Comparison of ENCODE assay signal across 1 cellular context in the genomic region with DNA sequence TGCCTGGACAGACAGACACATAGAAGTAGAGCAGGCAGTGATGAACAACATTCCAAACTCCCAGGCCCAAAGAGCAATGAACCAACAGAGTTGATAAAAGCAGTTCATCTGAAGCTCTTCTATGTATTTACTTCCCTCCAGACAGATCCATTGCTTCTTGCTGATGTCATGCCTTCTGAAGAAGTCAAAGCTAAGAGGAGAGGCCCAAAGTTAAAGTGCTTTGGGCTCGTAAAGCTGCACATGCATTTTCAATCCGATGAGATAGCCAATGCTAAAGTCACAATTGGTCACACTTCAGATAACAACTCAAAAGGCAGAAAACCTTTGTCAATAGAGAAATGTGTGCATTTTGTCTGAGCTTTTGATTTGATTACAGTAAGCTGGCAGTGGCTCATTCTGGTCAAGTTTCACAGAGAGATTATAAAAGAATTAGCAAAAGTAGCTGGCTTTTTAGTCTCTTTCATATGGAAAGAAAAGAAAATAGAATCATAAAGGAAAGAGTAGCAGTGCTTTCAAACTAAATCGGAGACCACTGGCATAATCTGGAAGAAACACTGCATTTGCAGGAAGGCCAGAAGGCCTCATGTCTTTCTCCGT.
TF ChIP-seq lines count a peak whose summit lies in the region.

No MANE protein-coding gene starts in this region.

TF ChIP-seq in HEK293, 187 proteins besides CTCF, POLR2A, EP300 and RAD21 (continued from another document and continues in another):
- TF ChIP-seq, protein P1, sequence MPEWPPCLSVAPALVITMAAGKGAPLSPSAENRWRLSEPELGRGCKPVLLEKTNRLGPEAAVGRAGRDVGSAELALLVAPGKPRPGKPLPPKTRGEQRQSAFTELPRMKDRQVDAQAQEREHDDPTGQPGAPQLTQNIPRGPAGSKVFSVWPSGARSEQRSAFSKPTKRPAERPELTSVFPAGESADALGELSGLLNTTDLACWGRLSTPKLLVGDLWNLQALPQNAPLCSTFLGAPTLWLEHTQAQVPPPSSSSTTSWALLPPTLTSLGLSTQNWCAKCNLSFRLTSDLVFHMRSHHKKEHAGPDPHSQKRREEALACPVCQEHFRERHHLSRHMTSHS (tag by site-specific recombination; IDR thresholded peaks at IDR 0.05) = no peak
- no peak for TF ChIP-seq ZNF791 (tag by site-specific recombination; IDR thresholded peaks at IDR 0.05)
- TF ChIP-seq, protein P2, sequence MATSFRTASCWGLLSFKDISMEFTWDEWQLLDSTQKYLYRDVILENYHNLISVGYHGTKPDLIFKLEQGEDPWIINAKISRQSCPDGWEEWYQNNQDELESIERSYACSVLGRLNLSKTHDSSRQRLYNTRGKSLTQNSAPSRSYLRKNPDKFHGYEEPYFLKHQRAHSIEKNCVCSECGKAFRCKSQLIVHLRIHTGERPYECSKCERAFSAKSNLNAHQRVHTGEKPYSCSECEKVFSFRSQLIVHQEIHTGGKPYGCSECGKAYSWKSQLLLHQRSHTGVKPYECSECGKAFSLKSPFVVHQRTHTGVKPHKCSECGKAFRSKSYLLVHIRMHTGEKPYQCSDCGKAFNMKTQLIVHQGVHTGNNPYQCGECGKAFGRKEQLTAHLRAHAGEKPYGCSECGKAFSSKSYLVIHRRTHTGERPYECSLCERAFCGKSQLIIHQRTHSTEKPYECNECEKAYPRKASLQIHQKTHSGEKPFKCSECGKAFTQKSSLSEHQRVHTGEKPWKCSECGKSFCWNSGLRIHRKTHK (tag by site-specific recombination; IDR thresholded peaks at IDR 0.05) = no peak
- no peak for TF ChIP-seq ZNF624 (tag by site-specific recombination; IDR thresholded peaks at IDR 0.05)
- no peak for TF ChIP-seq ZSCAN18 (tag by site-specific recombination; IDR thresholded peaks at IDR 0.05)
- TF ChIP-seq KLF9 (tag by site-specific recombination; IDR thresholded peaks at IDR 0.05; ENCODE audit: low read depth) = no peak
- no peak for TF ChIP-seq ZNF571 (tag by site-specific recombination; IDR thresholded peaks at IDR 0.05)
- no peak for TF ChIP-seq MZF1 (tag by site-specific recombination; IDR thresholded peaks at IDR 0.05; ENCODE audit: borderline replicate concordance)
- TF ChIP-seq, protein P3, sequence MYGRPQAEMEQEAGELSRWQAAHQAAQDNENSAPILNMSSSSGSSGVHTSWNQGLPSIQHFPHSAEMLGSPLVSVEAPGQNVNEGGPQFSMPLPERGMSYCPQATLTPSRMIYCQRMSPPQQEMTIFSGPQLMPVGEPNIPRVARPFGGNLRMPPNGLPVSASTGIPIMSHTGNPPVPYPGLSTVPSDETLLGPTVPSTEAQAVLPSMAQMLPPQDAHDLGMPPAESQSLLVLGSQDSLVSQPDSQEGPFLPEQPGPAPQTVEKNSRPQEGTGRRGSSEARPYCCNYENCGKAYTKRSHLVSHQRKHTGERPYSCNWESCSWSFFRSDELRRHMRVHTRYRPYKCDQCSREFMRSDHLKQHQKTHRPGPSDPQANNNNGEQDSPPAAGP (tag by site-specific recombination; IDR thresholded peaks at IDR 0.05) = no peak
- no peak for TF ChIP-seq ZEB2 (tag by site-specific recombination; IDR thresholded peaks at IDR 0.05)
- TF ChIP-seq SALL2 (tag by site-specific recombination; IDR thresholded peaks at IDR 0.05; ENCODE audit: borderline replicate concordance) = no peak
- no peak for TF ChIP-seq ZNF221 (tag by site-specific recombination; IDR thresholded peaks at IDR 0.05; ENCODE audit: borderline replicate concordance)
- no peak for TF ChIP-seq ZNF354C (tag by site-specific recombination; IDR thresholded peaks at IDR 0.05; ENCODE audit: borderline replicate concordance, low read depth)
- TF ChIP-seq ZNF416 (tag by site-specific recombination; IDR thresholded peaks at IDR 0.05) = no peak
- TF ChIP-seq ZNF140 (tag by site-specific recombination; IDR thresholded peaks at IDR 0.05) = no peak
- no peak for TF ChIP-seq ZNF548 (tag by site-specific recombination; IDR thresholded peaks at IDR 0.05)
- peak; percentile 88 for TF ChIP-seq PRDM6 (tag by site-specific recombination; IDR thresholded peaks at IDR 0.05)
- TF ChIP-seq FEZF1 (tag by site-specific recombination; IDR thresholded peaks at IDR 0.05) = peak; percentile 87
- no peak for TF ChIP-seq ZNF37A (tag by site-specific recombination; IDR thresholded peaks at IDR 0.05)
- TF ChIP-seq ZNF785 (tag by site-specific recombination; IDR thresholded peaks at IDR 0.05) = no peak
- TF ChIP-seq ZNF292 (tag by site-specific recombination; IDR thresholded peaks at IDR 0.05; ENCODE audit: borderline replicate concordance, low read depth) = no peak
- TF ChIP-seq ZNF629 (tag by site-specific recombination; IDR thresholded peaks at IDR 0.05) = peak; percentile 36; the same call in 1 of the 2 replicates
- peak; percentile 16; the same call in 1 of the 2 replicates for TF ChIP-seq ZNF843 (tag by site-specific recombination; IDR thresholded peaks at IDR 0.05)
- TF ChIP-seq SETDB1 (IDR thresholded peaks at IDR 0.05; ENCODE audit: insufficient read length, low read length) = no peak
- no peak for TF ChIP-seq ZNF664 (tag by site-specific recombination; IDR thresholded peaks at IDR 0.05)
- no peak for TF ChIP-seq ZNF10 (tag by site-specific recombination; IDR thresholded peaks at IDR 0.05)
- TF ChIP-seq GLI4 (tag by site-specific recombination; IDR thresholded peaks at IDR 0.05) = no peak
- TF ChIP-seq ZBTB8A (tag by site-specific recombination; IDR thresholded peaks at IDR 0.05) = no peak
- TF ChIP-seq ZNF274 (IDR thresholded peaks at IDR 0.05; ENCODE audit: low read length) = no peak
- TF ChIP-seq ZNF274 (tag by site-specific recombination; IDR thresholded peaks at IDR 0.05; ENCODE audit: borderline replicate concordance) = no peak
- no peak for TF ChIP-seq YY1 (tag by site-specific recombination; IDR thresholded peaks at IDR 0.05)
- no peak for TF ChIP-seq ZNF473 (tag by site-specific recombination; IDR thresholded peaks at IDR 0.05)
- TF ChIP-seq ZSCAN23 (tag by site-specific recombination; IDR thresholded peaks at IDR 0.05) = no peak
- no peak for TF ChIP-seq ZBTB1 (tag by site-specific recombination; IDR thresholded peaks at IDR 0.05)
- no peak for TF ChIP-seq ZNF560 (tag by site-specific recombination; IDR thresholded peaks at IDR 0.05; ENCODE audit: borderline replicate concordance)
- TF ChIP-seq ZXDB (tag by site-specific recombination; IDR thresholded peaks at IDR 0.05) = no peak
- TF ChIP-seq, protein P4, sequence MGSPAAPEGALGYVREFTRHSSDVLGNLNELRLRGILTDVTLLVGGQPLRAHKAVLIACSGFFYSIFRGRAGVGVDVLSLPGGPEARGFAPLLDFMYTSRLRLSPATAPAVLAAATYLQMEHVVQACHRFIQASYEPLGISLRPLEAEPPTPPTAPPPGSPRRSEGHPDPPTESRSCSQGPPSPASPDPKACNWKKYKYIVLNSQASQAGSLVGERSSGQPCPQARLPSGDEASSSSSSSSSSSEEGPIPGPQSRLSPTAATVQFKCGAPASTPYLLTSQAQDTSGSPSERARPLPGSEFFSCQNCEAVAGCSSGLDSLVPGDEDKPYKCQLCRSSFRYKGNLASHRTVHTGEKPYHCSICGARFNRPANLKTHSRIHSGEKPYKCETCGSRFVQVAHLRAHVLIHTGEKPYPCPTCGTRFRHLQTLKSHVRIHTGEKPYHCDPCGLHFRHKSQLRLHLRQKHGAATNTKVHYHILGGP (tag by site-specific recombination; IDR thresholded peaks at IDR 0.05) = no peak
- no peak for TF ChIP-seq REPIN1 (tag by site-specific recombination; IDR thresholded peaks at IDR 0.05; ENCODE audit: low read depth)
- no peak for TF ChIP-seq ZNF692 (tag by site-specific recombination; IDR thresholded peaks at IDR 0.05)
- TF ChIP-seq ZNF518A (tag by site-specific recombination; conservative IDR thresholded peaks at IDR 0.05; ENCODE audit: low read depth) = no peak
- TF ChIP-seq ZNF549 (tag by site-specific recombination; IDR thresholded peaks at IDR 0.05) = no peak
- 0 out of 2 replicates have a peak, but pooled peaks have one; percentile 70 for TF ChIP-seq HOXD13 (CRISPR knock-in tag; IDR thresholded peaks at IDR 0.05; ENCODE audit: borderline replicate concordance)
- TF ChIP-seq ZNF266 (tag by site-specific recombination; IDR thresholded peaks at IDR 0.05; ENCODE audit: low read depth) = no peak
- no peak for TF ChIP-seq ZFP37 (tag by site-specific recombination; IDR thresholded peaks at IDR 0.05)
- no peak for TF ChIP-seq ZNF404 (tag by site-specific recombination; IDR thresholded peaks at IDR 0.05)
- no peak for TF ChIP-seq ZNF48 (tag by site-specific recombination; IDR thresholded peaks at IDR 0.05)
- TF ChIP-seq OSR2 (tag by site-specific recombination; IDR thresholded peaks at IDR 0.05) = peak; percentile 98
- TF ChIP-seq ZBTB44 (tag by site-specific recombination; IDR thresholded peaks at IDR 0.05) = peak; percentile 86
- no peak for TF ChIP-seq ZNF155 (tag by site-specific recombination; IDR thresholded peaks at IDR 0.05)
- TF ChIP-seq ZNF777 (tag by site-specific recombination; IDR thresholded peaks at IDR 0.05; ENCODE audit: borderline replicate concordance) = no peak
